In genomic region chr9:91161465-91162275, GRCh38 we compare ENCODE assay signal across 18 cellular contexts.
DNase-seq lines count a peak whose midpoint lies in the region; ATAC-seq and TF ChIP-seq lines count a peak whose summit lies in the region.
"Had no signal": no experiment of that assay in that cellular context is flagged by ENCODE, and none has a peak within 500 bp of the region (broad histone marks: within the 10 kb centered on the region; RNA-seq: fewer than 3 reads in every experiment).

No MANE protein-coding gene starts in this region.

- no peaks in the 10 kb centered on the region for H4K20me1 ChIP-seq in smooth muscle cell (ENCODE audit: low read depth)

- H3K4me1 ChIP-seq in tibial nerve (peaks cover 0 to 17% (median 12%) of the 10 kb centered on the region in 4 donors), smooth muscle cell (ENCODE audit: low read depth) (peaks cover 9% of the 10 kb centered on the region)
- H3K4me1 ChIP-seq: uterus had no signal

- no peak overlapping the region for H3K4me2 ChIP-seq in smooth muscle cell

- no peaks in the 10 kb centered on the region for H3K79me2 ChIP-seq in smooth muscle cell (ENCODE audit: low read depth)

- no peak overlapping the region for H3K4me3 Mint-ChIP-seq in activated naive CD4-positive, alpha-beta T cell treated with anti-CD3 and anti-CD28 coated beads for 36 hours
- H3K4me3 Mint-ChIP-seq in activated T-cell treated with anti-CD3 and anti-CD28 coated beads, Interleukin-2, amount 50 U/mL, for 72 hours, result peak overlapping the region; percentile 81 to 86
- H3K4me3 Mint-ChIP-seq in immature natural killer cell, result peak overlapping the region; percentile 76 to 88 (median 82)

- DNase-seq in activated naive CD4-positive, alpha-beta T cell treated with anti-CD3 and anti-CD28 coated beads for 36 hours, result peak; percentile 9
- DNase-seq in activated naive CD4-positive, alpha-beta T cell treated with Interleukin-2 at 50 U/mL for 16 hours, result no peak
- no peak for DNase-seq in activated T-cell treated with anti-CD3 and anti-CD28 coated beads, Interleukin-2, amount 50 U/mL, for 72 hours
- DNase-seq in immature natural killer cell, result no peak
- no peak for DNase-seq in tibial nerve (ENCODE audit: low spot score in 2 of 2)
- DNase-seq in smooth muscle cell (lab: John Stamatoyannopoulos, UW; ENCODE audit: unreplicated experiment), result no peak
- DNase-seq in MG63, result no peak
- DNase-seq in NCI-H146 (lab: John Stamatoyannopoulos, UW), result no peak
- DNase-seq: activated gamma-delta T cell treated with Interleukin-2 at 50 U/mL for 16 hours, DMS53, kidney, naive B cell, NCI-H1417 treated with DMSO at 0.1 percent for 48 hours, NCI-H526 treated with DMSO at 0.1 percent for 48 hours, Right ventricle myocardium superior, small intestine, uterus, WERI-Rb-1 had no signal

- peaks cover 10% of the 10 kb centered on the region for H3F3A ChIP-seq in smooth muscle cell (ENCODE audit: low read depth)

- H3K4me1 Mint-ChIP-seq in activated naive CD4-positive, alpha-beta T cell treated with anti-CD3 and anti-CD28 coated beads for 36 hours (ENCODE audit: low read depth), result peaks cover 37% of the 10 kb centered on the region
- H3K4me1 Mint-ChIP-seq in activated T-cell treated with anti-CD3 and anti-CD28 coated beads, Interleukin-2, amount 50 U/mL, for 72 hours (ENCODE audit: low read depth), result peaks cover 65% of the 10 kb centered on the region
- H3K4me1 Mint-ChIP-seq in immature natural killer cell, result peaks cover 67 to 72% of the 10 kb centered on the region in 2 donors

- H2AFZ ChIP-seq in smooth muscle cell (ENCODE audit: low read depth), result no peak overlapping the region

- H3K27me3 Mint-ChIP-seq in activated naive CD4-positive, alpha-beta T cell treated with anti-CD3 and anti-CD28 coated beads for 36 hours (ENCODE audit: low read depth), result peaks cover 9% of the 10 kb centered on the region
- H3K27me3 Mint-ChIP-seq in activated T-cell treated with anti-CD3 and anti-CD28 coated beads, Interleukin-2, amount 50 U/mL, for 72 hours (ENCODE audit: low read depth), result no peaks in the 10 kb centered on the region
- peaks cover 5 to 7% (median 6%) of the 10 kb centered on the region in 3 donors for H3K27me3 Mint-ChIP-seq in immature natural killer cell (ENCODE audit: low read depth in 3 of 3)
- H3K27me3 Mint-ChIP-seq: naive B cell had no signal

- TF ChIP-seq CTCF in tibial nerve (IDR thresholded peaks at IDR 0.05) (no peak), smooth muscle cell (IDR thresholded peaks at IDR 0.05; ENCODE audit: borderline replicate concordance, insufficient read depth, poor library complexity, severe bottlenecking) (no peak)

- H3K9me3 Mint-ChIP-seq in activated naive CD4-positive, alpha-beta T cell treated with anti-CD3 and anti-CD28 coated beads for 36 hours, result no peaks in the 10 kb centered on the region
- no peaks in the 10 kb centered on the region for H3K9me3 Mint-ChIP-seq in activated T-cell treated with anti-CD3 and anti-CD28 coated beads, Interleukin-2, amount 50 U/mL, for 72 hours
- H3K9me3 Mint-ChIP-seq in immature natural killer cell, result no peaks in the 10 kb centered on the region
- H3K9me3 Mint-ChIP-seq: naive B cell had no signal

- H3K4me3 ChIP-seq in tibial nerve, result peak overlapping the region in 1 of 4 donors; percentile 20
- H3K4me3 ChIP-seq in smooth muscle cell, result no peak overlapping the region
- no peak overlapping the region for H3K4me3 ChIP-seq in MG63
- H3K4me3 ChIP-seq: uterus had no signal

- H3K9me3 ChIP-seq in tibial nerve, result no peaks in the 10 kb centered on the region
- H3K9me3 ChIP-seq in smooth muscle cell (replicated peaks; ENCODE audit: low read depth), result no peaks in the 10 kb centered on the region
- no peaks in the 10 kb centered on the region for H3K9me3 ChIP-seq in MG63
- H3K9me3 ChIP-seq: uterus had no signal

- H3K27me3 ChIP-seq in tibial nerve (no peaks in the 10 kb centered on the region), smooth muscle cell (ENCODE audit: low read depth) (no peaks in the 10 kb centered on the region), MG63 (no peaks in the 10 kb centered on the region)
- H3K27me3 ChIP-seq: uterus had no signal

- intact Hi-C loops in activated naive CD4-positive, alpha-beta T cell treated with anti-CD3 and anti-CD28 coated beads for 36 hours (cut with micrococcal nuclease), result loop anchor here (1.0 kb wide), 1 partner anchor 13 kb away; no protein-coding TSS in a partner anchor

- peak overlapping the region; percentile 77 for H3K27ac Mint-ChIP-seq in activated naive CD4-positive, alpha-beta T cell treated with anti-CD3 and anti-CD28 coated beads for 36 hours
- H3K27ac Mint-ChIP-seq in activated T-cell treated with anti-CD3 and anti-CD28 coated beads, Interleukin-2, amount 50 U/mL, for 72 hours, result peak overlapping the region; percentile 96
- peak overlapping the region; percentile 89 to 97 (median 94) for H3K27ac Mint-ChIP-seq in immature natural killer cell

- ATAC-seq in activated T-cell treated with anti-CD3 and anti-CD28 coated beads, Interleukin-2, amount 50 U/mL, for 72 hours (replicated peaks in 1 of 2), result no peak

- H3K27ac ChIP-seq in tibial nerve (peak overlapping the region in 3 of 4 donors; percentile 1 to 85 (median 50)), smooth muscle cell (ENCODE audit: low read depth) (no peak overlapping the region)
- H3K27ac ChIP-seq: uterus, WERI-Rb-1 had no signal

- no peak overlapping the region for H3K9ac ChIP-seq in smooth muscle cell (ENCODE audit: low read depth)

- WGBS in tibial nerve, 2 donors, result 79 to 82% methylated on average over 13 of the region's 13 CpGs
- WGBS in smooth muscle cell (ENCODE audit: low lambda C conversion rate), result 86% methylated on average over 13 of the region's 13 CpGs

- CTCF ChIA-PET in activated naive CD4-positive, alpha-beta T cell treated with anti-CD3 and anti-CD28 coated beads for 36 hours (lab: Charles Lee), result interaction anchor here (0.9 kb wide), 1 partner anchor 15 kb away, joined by 3 read pairs; no protein-coding TSS in a partner anchor

- H3K36me3 ChIP-seq in tibial nerve, result peaks cover 0 to 18% (median 0%) of the 10 kb centered on the region in 3 donors
- no peaks in the 10 kb centered on the region for H3K36me3 ChIP-seq in smooth muscle cell (ENCODE audit: low read depth)
- no peaks in the 10 kb centered on the region for H3K36me3 ChIP-seq in MG63
- H3K36me3 ChIP-seq: uterus, WERI-Rb-1 had no signal

- TF ChIP-seq EP300 in tibial nerve (IDR thresholded peaks at IDR 0.05), result no peak

- no peak for TF ChIP-seq POLR2A in tibial nerve (IDR thresholded peaks at IDR 0.05)

- no peaks in the 10 kb centered on the region for H3K36me3 Mint-ChIP-seq in activated naive CD4-positive, alpha-beta T cell treated with anti-CD3 and anti-CD28 coated beads for 36 hours (ENCODE audit: low read depth)
- peaks cover 0 to 3% of the 10 kb centered on the region in 2 donors for H3K36me3 Mint-ChIP-seq in activated T-cell treated with anti-CD3 and anti-CD28 coated beads, Interleukin-2, amount 50 U/mL, for 72 hours (ENCODE audit: insufficient read depth in 2 of 2)
- H3K36me3 Mint-ChIP-seq in immature natural killer cell, result no peaks in the 10 kb centered on the region
- H3K36me3 Mint-ChIP-seq: naive B cell had no signal
